Comparison of ENCODE assay signal across 21 cellular contexts in genomic region chr4:43732829-43733426, GRCh38.
DNase-seq lines count a peak whose midpoint lies in the region; ATAC-seq, FAIRE-seq and TF ChIP-seq lines count a peak whose summit lies in the region.
"Had no signal": no experiment of that assay in that cellular context is flagged by ENCODE, and none has a peak within 500 bp of the region (broad histone marks: within the 10 kb centered on the region; RNA-seq: fewer than 3 reads in every experiment).

No MANE protein-coding gene starts in this region.

- H3K9me3 Mint-ChIP-seq in GM23338 (peaks cover 10% of the 10 kb centered on the region; the same call in 1 of the 3 replicates), endodermal cell (peaks cover 13% of the 10 kb centered on the region), Calu3 (ENCODE audit: low read depth, unreplicated experiment) (peaks cover 17% of the 10 kb centered on the region)
- peaks cover 11 to 25% of the 10 kb centered on the region in 2 donors for H3K9me3 Mint-ChIP-seq in stimulated activated naive CD8-positive, alpha-beta T cell treated with anti-CD3 and anti-CD28 coated beads, Interleukin-15, amount 100 ng/mL, for 72 hours

- H2BK15ac ChIP-seq in mesendoderm (replicated peaks; ENCODE audit: low read depth): no peak overlapping the region

- no peaks in the 10 kb centered on the region for H3K79me1 ChIP-seq in mesendoderm (ENCODE audit: low read length)

- no peak overlapping the region for H4K5ac ChIP-seq in mesendoderm (ENCODE audit: low read length)

- no peaks in the 10 kb centered on the region for H3K4me1 Mint-ChIP-seq in GM23338
- H3K4me1 Mint-ChIP-seq in endodermal cell: peaks cover 11% of the 10 kb centered on the region
- no peaks in the 10 kb centered on the region for H3K4me1 Mint-ChIP-seq in stimulated activated naive CD8-positive, alpha-beta T cell treated with anti-CD3 and anti-CD28 coated beads, Interleukin-15, amount 100 ng/mL, for 72 hours
- no peaks in the 10 kb centered on the region for H3K4me1 Mint-ChIP-seq in Calu3 (ENCODE audit: low read depth, unreplicated experiment)
- H3K4me1 Mint-ChIP-seq: CD4-positive, alpha-beta memory T cell had no signal

- CTCF ChIA-PET in Calu3 (lab: Charles Lee): no interaction called here

- H3K4me2 ChIP-seq in GM23338: no peak overlapping the region
- no peak overlapping the region for H3K4me2 ChIP-seq in mesendoderm (ENCODE audit: low read length)

- 75 to 97% methylated on average over 4 to 8 of the region's 9 CpGs for WGBS in endodermal cell (ENCODE audit: insufficient coverage in 1 of 2, insufficient read length in 1 of 2), 2 experiments
- 100% methylated on average over 1 of the region's 9 CpGs for WGBS in mesendoderm (ENCODE audit: extremely low coverage, insufficient coverage, low lambda C conversion rate)

- BruUV-seq in Calu3 (replicated peaks; lab: Mats Ljungman, UMichigan): no TSS peak

- H3K36me3 Mint-ChIP-seq in GM23338 (ENCODE audit: low read depth): peaks cover 3% of the 10 kb centered on the region; the same call in 1 of the 3 replicates
- no peaks in the 10 kb centered on the region for H3K36me3 Mint-ChIP-seq in endodermal cell (ENCODE audit: low read depth)
- no peaks in the 10 kb centered on the region for H3K36me3 Mint-ChIP-seq in Calu3 (ENCODE audit: insufficient read depth, unreplicated experiment)
- H3K36me3 Mint-ChIP-seq: CD4-positive, alpha-beta memory T cell had no signal

- H3K79me2 ChIP-seq in GM23338 (replicated peaks; ENCODE audit: insufficient read depth) (no peaks in the 10 kb centered on the region), mesendoderm (ENCODE audit: control insufficient read depth, insufficient read depth, low read length) (no peaks in the 10 kb centered on the region)

- no peak overlapping the region for H4K8ac ChIP-seq in mesendoderm (ENCODE audit: low read depth, low read length)

- H3K9ac ChIP-seq in endodermal cell (ENCODE audit: extremely low read depth, low read length, poor library complexity, severe bottlenecking) (no peak overlapping the region), mesendoderm (ENCODE audit: low read length) (no peak overlapping the region)

- H3K4me1 ChIP-seq in GM23338 (ENCODE audit: insufficient read depth) (no peaks in the 10 kb centered on the region), endodermal cell (ENCODE audit: control insufficient read depth, insufficient read depth, low read length) (peaks cover 4% of the 10 kb centered on the region), mesendoderm (ENCODE audit: control insufficient read depth, low read depth, low read length) (no peaks in the 10 kb centered on the region)

- H2BK120ac ChIP-seq in mesendoderm (ENCODE audit: low read depth, low read length): no peak overlapping the region

- TF ChIP-seq CTCF in GM23338 (conservative IDR thresholded peaks at IDR 0.05; ENCODE audit: low read depth in 2 of 2) (no peak), endodermal cell (conservative IDR thresholded peaks at IDR 0.05) (no peak), Calu3 (IDR thresholded peaks at IDR 0.05; ENCODE audit: unreplicated experiment) (no peak)

- H4K20me1 ChIP-seq in GM23338 (replicated peaks; ENCODE audit: insufficient read depth): no peaks in the 10 kb centered on the region

- no peak for DNase-seq in GM23338 (ENCODE audit: low spot score)
- peak; percentile 26 for DNase-seq in NCI-H82 (lab: John Stamatoyannopoulos, UW)
- no peak for DNase-seq in endodermal cell
- peak; percentile 27 for DNase-seq in mesendoderm
- DNase-seq in stimulated activated naive CD8-positive, alpha-beta T cell treated with anti-CD3 and anti-CD28 coated beads, Interleukin-15, amount 100 ng/mL, for 72 hours: no peak
- no peak for DNase-seq in Calu3
- DNase-seq in RCC 7860 (ENCODE audit: low spot score): no peak
- DNase-seq: C1 segment of cervical spinal cord; CD4-positive, alpha-beta memory T cell; COR-L47; DMS 273 treated with DMSO at 0.1 percent for 48 hours; DMS79 treated with DMSO at 0.1 percent for 48 hours; GF-D8; GOT3; HFFc6 had no signal

- no peak overlapping the region for H3K4ac ChIP-seq in mesendoderm (ENCODE audit: low read depth, low read length)

- FAIRE-seq in RCC 7860 (lab: Jason Lieb, UNC): no peak
- FAIRE-seq: D721Med, GM12891, GM18507, H54 had no signal

- no peak overlapping the region for H2AK5ac ChIP-seq in mesendoderm (ENCODE audit: low read length)

- H3K27ac Mint-ChIP-seq in GM23338: peak overlapping the region; percentile 63; the same call in 1 of the 2 replicates
- H3K27ac Mint-ChIP-seq in endodermal cell: peak overlapping the region; percentile 6
- H3K27ac Mint-ChIP-seq in stimulated activated naive CD8-positive, alpha-beta T cell treated with anti-CD3 and anti-CD28 coated beads, Interleukin-15, amount 100 ng/mL, for 72 hours: no peak overlapping the region
- no peak overlapping the region for H3K27ac Mint-ChIP-seq in Calu3 (ENCODE audit: unreplicated experiment)
- H3K27ac Mint-ChIP-seq: CD4-positive, alpha-beta memory T cell; HFFc6 had no signal

- H3F3A ChIP-seq in GM23338 (replicated peaks; ENCODE audit: low read depth): no peaks in the 10 kb centered on the region

- H3K27me3 ChIP-seq in GM23338 (ENCODE audit: insufficient read depth) (no peaks in the 10 kb centered on the region), endodermal cell (ENCODE audit: control insufficient read depth, insufficient read depth, low read length, poor library complexity, severe bottlenecking) (no peaks in the 10 kb centered on the region), mesendoderm (ENCODE audit: insufficient read depth, low read length, poor library complexity) (no peaks in the 10 kb centered on the region)

- H3K23ac ChIP-seq in mesendoderm (ENCODE audit: low read length): no peak overlapping the region

- H3K4me3 Mint-ChIP-seq in GM23338: no peak overlapping the region
- peak overlapping the region; percentile 1 for H3K4me3 Mint-ChIP-seq in endodermal cell
- H3K4me3 Mint-ChIP-seq in stimulated activated naive CD8-positive, alpha-beta T cell treated with anti-CD3 and anti-CD28 coated beads, Interleukin-15, amount 100 ng/mL, for 72 hours: no peak overlapping the region
- no peak overlapping the region for H3K4me3 Mint-ChIP-seq in Calu3 (ENCODE audit: low read depth, unreplicated experiment)
- H3K4me3 Mint-ChIP-seq: CD4-positive, alpha-beta memory T cell; HFFc6 had no signal

- H3K9me3 ChIP-seq in endodermal cell (ENCODE audit: control insufficient read depth, low read length): peaks cover 10% of the 10 kb centered on the region

- H3K4me3 ChIP-seq in GM23338 (no peak overlapping the region), endodermal cell (ENCODE audit: low read length) (peak overlapping the region; percentile 48), mesendoderm (ENCODE audit: low read length) (no peak overlapping the region)
- H3K4me3 ChIP-seq: HAP-1 had no signal

- no peaks in the 10 kb centered on the region for H3K27me3 Mint-ChIP-seq in GM23338 (ENCODE audit: insufficient read depth, low read depth, poor library complexity)
- no peaks in the 10 kb centered on the region for H3K27me3 Mint-ChIP-seq in endodermal cell (ENCODE audit: insufficient read depth)
- no peaks in the 10 kb centered on the region for H3K27me3 Mint-ChIP-seq in stimulated activated naive CD8-positive, alpha-beta T cell treated with anti-CD3 and anti-CD28 coated beads, Interleukin-15, amount 100 ng/mL, for 72 hours
- no peaks in the 10 kb centered on the region for H3K27me3 Mint-ChIP-seq in Calu3 (ENCODE audit: unreplicated experiment)
- H3K27me3 Mint-ChIP-seq: CD4-positive, alpha-beta memory T cell had no signal

- H3K9me2 ChIP-seq in GM23338 (ENCODE audit: insufficient read depth): peaks cover 8% of the 10 kb centered on the region; the same call in 1 of the 2 replicates

- no peak overlapping the region for H2BK5ac ChIP-seq in mesendoderm (ENCODE audit: low read length)

- H2AFZ ChIP-seq in GM23338: peak overlapping the region; percentile 34; the same call in 1 of the 2 replicates

- intact Hi-C loops in Calu3 (cut with micrococcal nuclease; ENCODE audit: unreplicated experiment): no loop called here

- ATAC-seq in GM23338 (no peak), HG03354 (IDR thresholded peaks at IDR 0.05; ENCODE audit: poor library complexity, severe bottlenecking, unreplicated experiment) (no peak)
- no peak for ATAC-seq in stimulated activated naive CD8-positive, alpha-beta T cell treated with anti-CD3 and anti-CD28 coated beads, Interleukin-15, amount 100 ng/mL, for 72 hours

- H3K27ac ChIP-seq in GM23338 (ENCODE audit: low read depth) (no peak overlapping the region), endodermal cell (ENCODE audit: low read depth, low read length) (no peak overlapping the region), mesendoderm (ENCODE audit: low read depth, low read length) (no peak overlapping the region)

- H3K18ac ChIP-seq in mesendoderm (ENCODE audit: low read length): no peak overlapping the region

- H3K56ac ChIP-seq in mesendoderm (ENCODE audit: low read length): peak overlapping the region; percentile 7

- H3K36me3 ChIP-seq in GM23338 (ENCODE audit: insufficient read depth) (no peaks in the 10 kb centered on the region), endodermal cell (ENCODE audit: control insufficient read depth, insufficient read depth, low read length) (no peaks in the 10 kb centered on the region), mesendoderm (ENCODE audit: control insufficient read depth, insufficient read depth, low read length) (no peaks in the 10 kb centered on the region)
- H3K36me3 ChIP-seq: HAP-1 had no signal

TF ChIP-seq in GM23338, 12 proteins besides CTCF, POLR2A, EP300 and RAD21 (continues in another document):
- TF ChIP-seq NANOG (IDR thresholded peaks at IDR 0.05; ENCODE audit: borderline replicate concordance) (no peak), EZH2 (IDR thresholded peaks at IDR 0.05; ENCODE audit: low read depth, unreplicated experiment) (no peak), ZNF114 (CRISPR knock-in tag; IDR thresholded peaks at IDR 0.05) (no peak), STAT1 (IDR thresholded peaks at IDR 0.05; ENCODE audit: unreplicated experiment) (no peak), EZH2phosphoT487 (IDR thresholded peaks at IDR 0.05; ENCODE audit: unreplicated experiment) (no peak)

Comparison
In these comparisons a context has a peak if more than half of its experiments do, and no peak if none do; other contexts are left out.
1. DNase-seq: peak in NCI-H82 (single experiment) and mesendoderm (single experiment); none in GM23338 (single experiment), endodermal cell (single experiment), stimulated activated naive CD8-positive, alpha-beta T cell treated with anti-CD3 and anti-CD28 coated beads, Interleukin-15, amount 100 ng/mL, for 72 hours (0 of 2), Calu3 (single experiment) and RCC 7860 (single experiment).
2. H3K27ac Mint-ChIP-seq: peak in GM23338 (single experiment) and endodermal cell (single experiment); none in stimulated activated naive CD8-positive, alpha-beta T cell treated with anti-CD3 and anti-CD28 coated beads, Interleukin-15, amount 100 ng/mL, for 72 hours (0 of 2) and Calu3 (single experiment).